ENCODE assay signal across 17 cellular contexts in genomic region chr12:76789335-76790050, GRCh38.
"Had no signal": no experiment of that assay in that cellular context is flagged by ENCODE, and none has a peak within 500 bp of the region (broad histone marks: within the 10 kb centered on the region; RNA-seq: fewer than 3 reads in every experiment).

No MANE protein-coding gene starts in this region.

- H3K27ac Mint-ChIP-seq: activated CD4-positive, alpha-beta T cell treated with anti-CD3 and anti-CD28 coated beads, Interleukin-2, amount 10 ng/mL, durations not matched to agents 24 days and 14 days; activated naive CD8-positive, alpha-beta T cell treated with anti-CD3 and anti-CD28 coated beads for 36 hours had no signal

- H3K27me3 ChIP-seq: cardiac muscle cell, spleen, tibial artery had no signal

- H3K9me3 Mint-ChIP-seq: activated CD4-positive, alpha-beta T cell treated with anti-CD3 and anti-CD28 coated beads, Interleukin-2, amount 10 ng/mL, durations not matched to agents 24 days and 14 days; immature natural killer cell; natural killer cell had no signal

- H3K36me3 Mint-ChIP-seq: immature natural killer cell, natural killer cell had no signal

- H3K4me3 ChIP-seq: cardiac muscle cell, mucosa of descending colon, spleen, tibial artery had no signal

- H3K27ac ChIP-seq: cardiac muscle cell, spleen, tibial artery had no signal

- ATAC-seq: mucosa of descending colon, natural killer cell had no signal

- H3K4me3 Mint-ChIP-seq: activated CD4-positive, alpha-beta T cell treated with anti-CD3 and anti-CD28 coated beads, Interleukin-2, amount 10 ng/mL, durations not matched to agents 24 days and 14 days; activated naive CD8-positive, alpha-beta T cell treated with anti-CD3 and anti-CD28 coated beads for 36 hours; immature natural killer cell; natural killer cell had no signal

- H3K27me3 Mint-ChIP-seq: activated CD4-positive, alpha-beta T cell treated with anti-CD3 and anti-CD28 coated beads, Interleukin-2, amount 10 ng/mL, durations not matched to agents 24 days and 14 days; activated naive CD8-positive, alpha-beta T cell treated with anti-CD3 and anti-CD28 coated beads for 36 hours had no signal

- H3K9me3 ChIP-seq: mucosa of descending colon, spleen, tibial artery had no signal

- H3K36me3 ChIP-seq: cardiac muscle cell, spleen, tibial artery had no signal

- DNase-seq: activated CD4-positive, alpha-beta T cell treated with anti-CD3 and anti-CD28 coated beads, Interleukin-2, amount 10 ng/mL, durations not matched to agents 24 days and 14 days; activated CD8-positive, alpha-beta memory T cell treated with anti-CD3 and anti-CD28 coated beads for 24 hours; activated CD8-positive, alpha-beta memory T cell treated with anti-CD3 and anti-CD28 coated beads, Interleukin-2, amount 50 U/mL, for 48 hours; activated gamma-delta T cell treated with Interleukin-2 at 50 U/mL for 16 hours; activated naive CD8-positive, alpha-beta T cell treated with anti-CD3 and anti-CD28 coated beads for 36 hours; amygdala; immature natural killer cell; mesenchymal stem cell; mucosa of descending colon; natural killer cell; spleen; stimulated activated CD4-positive, alpha-beta T cell treated with anti-CD3 and anti-CD28 coated beads, Interleukin-4, amount 100 ng/mL, for 4 hours; stimulated activated naive CD4-positive, alpha-beta T cell; T-helper 1 cell; T1000; tibial artery had no signal
